Comparison of ENCODE assay signal across 31 cellular contexts in genomic region chr1:175656416-175656815, GRCh38.
"Had no signal": no experiment of that assay in that cellular context is flagged by ENCODE, and none has a peak within 500 bp of the region (broad histone marks: within the 10 kb centered on the region; RNA-seq: fewer than 3 reads in every experiment).

No MANE protein-coding gene starts in this region.

- H3K36me3 ChIP-seq: brain microvascular endothelial cell, Peyer's patch, SJCRH30 had no signal

- H3K27ac ChIP-seq: brain microvascular endothelial cell, Peyer's patch, RWPE1, SJCRH30, SK-N-MC had no signal

- H3K9me3 ChIP-seq: Peyer's patch, SJCRH30 had no signal

- ATAC-seq: activated CD8-positive, alpha-beta memory T cell treated with anti-CD3 and anti-CD28 coated beads, Interleukin-2, amount 10 ng/mL, durations not matched to agents 7 days and 5 days; activated naive CD8-positive, alpha-beta T cell treated with anti-CD3 and anti-CD28 coated beads, Interleukin-2, amount 50 U/mL, for 24 hours; PC-3 had no signal

- DNase-seq: activated B cell treated with CpG ODN at 0.5 μM for 24 hours; activated CD4-positive, alpha-beta memory T cell treated with anti-CD3 and anti-CD28 coated beads, Interleukin-2, amount 10 ng/mL, durations not matched to agents 7 days and 5 days; activated CD4-positive, alpha-beta T cell treated with anti-CD3 and anti-CD28 coated beads for 4 hours; activated CD4-positive, CD25-positive, alpha-beta regulatory T cell treated with anti-CD3 and anti-CD28 coated beads, Interleukin-2, amount 50 U/mL, for 72 hours; activated CD8-positive, alpha-beta memory T cell treated with anti-CD3 and anti-CD28 coated beads for 24 hours; activated CD8-positive, alpha-beta memory T cell treated with anti-CD3 and anti-CD28 coated beads, Interleukin-2, amount 10 ng/mL, durations not matched to agents 7 days and 5 days; activated CD8-positive, alpha-beta memory T cell treated with anti-CD3 and anti-CD28 coated beads, Interleukin-2, amount 50 U/mL, for 48 hours; activated effector memory CD4-positive, alpha-beta T cell treated with Interleukin-2 at 50 U/mL for 16 hours; activated naive CD4-positive, alpha-beta T cell treated with anti-CD3 and anti-CD28 coated beads, Interleukin-2, amount 10 ng/mL, durations not matched to agents 7 days and 5 days; activated naive CD8-positive, alpha-beta T cell treated with anti-CD3 and anti-CD28 coated beads, Interleukin-2, amount 50 U/mL, for 24 hours; activated T-cell treated with anti-CD3 and anti-CD28 coated beads, Interleukin-2, amount 50 U/mL, for 48 hours; brain microvascular endothelial cell; Karpas-422; KBM-7; NCI-H1048; NCI-H1105 treated with DMSO at 0.1 percent for 48 hours; NCI-H1436; NCI-H1694; NCI-H1930; NCI-H2081 treated with DMSO at 0.1 percent for 48 hours; NCI-H226; NCI-H446 treated with DMSO at 0.1 percent for 48 hours; NCI-H524; NCI-H69; NK-92 treated with Interleukin-12 subunit alpha and Interleukin-12 subunit beta, amount 100 ng/mL, for 24 hours; PC-3; Peyer's patch; SHP77; SJCRH30 had no signal

- H3K4me1 ChIP-seq: Peyer's patch, SJCRH30 had no signal

- H3K4me3 ChIP-seq: Peyer's patch, SJCRH30, SK-N-MC had no signal

- H3K27me3 ChIP-seq: brain microvascular endothelial cell, Peyer's patch, SJCRH30 had no signal
